ENCODE assay signal across 1 cellular context in genomic region chr19:41305923-41306322, GRCh38.
TF ChIP-seq lines count a peak whose summit lies in the region.

No MANE protein-coding gene starts in this region.

TF ChIP-seq in SK-N-SH, 30 proteins besides CTCF, POLR2A, EP300 and RAD21:
- TF ChIP-seq, protein P1, sequence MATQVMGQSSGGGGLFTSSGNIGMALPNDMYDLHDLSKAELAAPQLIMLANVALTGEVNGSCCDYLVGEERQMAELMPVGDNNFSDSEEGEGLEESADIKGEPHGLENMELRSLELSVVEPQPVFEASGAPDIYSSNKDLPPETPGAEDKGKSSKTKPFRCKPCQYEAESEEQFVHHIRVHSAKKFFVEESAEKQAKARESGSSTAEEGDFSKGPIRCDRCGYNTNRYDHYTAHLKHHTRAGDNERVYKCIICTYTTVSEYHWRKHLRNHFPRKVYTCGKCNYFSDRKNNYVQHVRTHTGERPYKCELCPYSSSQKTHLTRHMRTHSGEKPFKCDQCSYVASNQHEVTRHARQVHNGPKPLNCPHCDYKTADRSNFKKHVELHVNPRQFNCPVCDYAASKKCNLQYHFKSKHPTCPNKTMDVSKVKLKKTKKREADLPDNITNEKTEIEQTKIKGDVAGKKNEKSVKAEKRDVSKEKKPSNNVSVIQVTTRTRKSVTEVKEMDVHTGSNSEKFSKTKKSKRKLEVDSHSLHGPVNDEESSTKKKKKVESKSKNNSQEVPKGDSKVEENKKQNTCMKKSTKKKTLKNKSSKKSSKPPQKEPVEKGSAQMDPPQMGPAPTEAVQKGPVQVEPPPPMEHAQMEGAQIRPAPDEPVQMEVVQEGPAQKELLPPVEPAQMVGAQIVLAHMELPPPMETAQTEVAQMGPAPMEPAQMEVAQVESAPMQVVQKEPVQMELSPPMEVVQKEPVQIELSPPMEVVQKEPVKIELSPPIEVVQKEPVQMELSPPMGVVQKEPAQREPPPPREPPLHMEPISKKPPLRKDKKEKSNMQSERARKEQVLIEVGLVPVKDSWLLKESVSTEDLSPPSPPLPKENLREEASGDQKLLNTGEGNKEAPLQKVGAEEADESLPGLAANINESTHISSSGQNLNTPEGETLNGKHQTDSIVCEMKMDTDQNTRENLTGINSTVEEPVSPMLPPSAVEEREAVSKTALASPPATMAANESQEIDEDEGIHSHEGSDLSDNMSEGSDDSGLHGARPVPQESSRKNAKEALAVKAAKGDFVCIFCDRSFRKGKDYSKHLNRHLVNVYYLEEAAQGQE (IDR thresholded peaks at IDR 0.05; ENCODE audit: low read depth, low read length), result peak; percentile 78
- TF ChIP-seq GABPA (IDR thresholded peaks at IDR 0.05; ENCODE audit: low read depth), result no peak
- TF ChIP-seq CHD2 (IDR thresholded peaks at IDR 0.05; ENCODE audit: low read length, partially characterized antibody), result no peak
- no peak for TF ChIP-seq FOXJ3 (CRISPR knock-in tag; IDR thresholded peaks at IDR 0.05)
